Comparison of ENCODE assay signal across 2 cellular contexts in the genomic region with DNA sequence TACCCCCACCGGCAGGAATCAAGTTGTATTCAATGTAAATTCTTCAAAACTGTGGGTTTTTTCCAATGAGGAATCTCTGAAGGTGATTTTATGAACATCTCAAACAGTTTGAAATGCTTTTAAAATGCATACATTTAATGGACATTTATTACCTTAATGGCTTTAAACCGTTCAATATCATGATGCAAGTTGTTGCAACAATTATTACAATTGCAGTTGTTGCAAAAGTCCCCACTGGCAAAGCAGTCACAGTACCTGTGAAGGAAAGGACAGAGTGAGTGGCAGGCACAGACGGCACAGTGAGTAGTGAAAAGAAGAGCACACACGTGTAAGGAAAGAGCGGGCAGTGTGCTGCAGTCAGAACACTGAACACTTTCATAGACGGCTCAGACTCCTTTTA.
TF ChIP-seq lines count a peak whose summit lies in the region.

No MANE protein-coding gene starts in this region.

TF ChIP-seq in H1, 55 proteins besides CTCF, POLR2A, EP300 and RAD21:
- TF ChIP-seq SP4 (IDR thresholded peaks at IDR 0.05; ENCODE audit: low read length) (no peak), RFX5 (IDR thresholded peaks at IDR 0.05; ENCODE audit: borderline replicate concordance, low read depth, low read length) (no peak), RBBP5 (IDR thresholded peaks at IDR 0.05; ENCODE audit: borderline replicate concordance, low read depth, low read length) (no peak), JUND (IDR thresholded peaks at IDR 0.05; ENCODE audit: low read length) (no peak), FOSL1 (IDR thresholded peaks at IDR 0.05; ENCODE audit: insufficient read depth, low read depth, low read length) (no peak), RXRA (IDR thresholded peaks at IDR 0.05; ENCODE audit: insufficient read depth, low read depth, low read length) (no peak), SP1 (IDR thresholded peaks at IDR 0.05; ENCODE audit: low read depth, low read length) (no peak), ZNF274 (IDR thresholded peaks at IDR 0.05; ENCODE audit: borderline replicate concordance, extremely low read depth, low read length) (no peak), SP2 (IDR thresholded peaks at IDR 0.05; ENCODE audit: low read length) (no peak), BCL11A (IDR thresholded peaks at IDR 0.05; ENCODE audit: low read depth in 2 of 2, low read length in 2 of 2) (no peak), PHF8 (conservative IDR thresholded peaks at IDR 0.05; ENCODE audit: low read depth, low read length) (no peak), HDAC2 (IDR thresholded peaks at IDR 0.05; ENCODE audit: borderline replicate concordance in 1 of 2, low read depth in 2 of 2, low read length in 2 of 2) (no peak), JUN (IDR thresholded peaks at IDR 0.05; ENCODE audit: low read depth, low read length) (no peak), CTBP2 (IDR thresholded peaks at IDR 0.05; ENCODE audit: borderline replicate concordance, insufficient read depth, insufficient read length, low read length) (no peak)
- TF ChIP-seq, protein P1, sequence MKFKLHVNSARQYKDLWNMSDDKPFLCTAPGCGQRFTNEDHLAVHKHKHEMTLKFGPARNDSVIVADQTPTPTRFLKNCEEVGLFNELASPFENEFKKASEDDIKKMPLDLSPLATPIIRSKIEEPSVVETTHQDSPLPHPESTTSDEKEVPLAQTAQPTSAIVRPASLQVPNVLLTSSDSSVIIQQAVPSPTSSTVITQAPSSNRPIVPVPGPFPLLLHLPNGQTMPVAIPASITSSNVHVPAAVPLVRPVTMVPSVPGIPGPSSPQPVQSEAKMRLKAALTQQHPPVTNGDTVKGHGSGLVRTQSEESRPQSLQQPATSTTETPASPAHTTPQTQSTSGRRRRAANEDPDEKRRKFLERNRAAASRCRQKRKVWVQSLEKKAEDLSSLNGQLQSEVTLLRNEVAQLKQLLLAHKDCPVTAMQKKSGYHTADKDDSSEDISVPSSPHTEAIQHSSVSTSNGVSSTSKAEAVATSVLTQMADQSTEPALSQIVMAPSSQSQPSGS (IDR thresholded peaks at IDR 0.05; ENCODE audit: low read length), result no peak
- TF ChIP-seq, protein P2, sequence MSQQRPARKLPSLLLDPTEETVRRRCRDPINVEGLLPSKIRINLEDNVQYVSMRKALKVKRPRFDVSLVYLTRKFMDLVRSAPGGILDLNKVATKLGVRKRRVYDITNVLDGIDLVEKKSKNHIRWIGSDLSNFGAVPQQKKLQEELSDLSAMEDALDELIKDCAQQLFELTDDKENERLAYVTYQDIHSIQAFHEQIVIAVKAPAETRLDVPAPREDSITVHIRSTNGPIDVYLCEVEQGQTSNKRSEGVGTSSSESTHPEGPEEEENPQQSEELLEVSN (IDR thresholded peaks at IDR 0.05), result no peak
- TF ChIP-seq, protein P3, sequence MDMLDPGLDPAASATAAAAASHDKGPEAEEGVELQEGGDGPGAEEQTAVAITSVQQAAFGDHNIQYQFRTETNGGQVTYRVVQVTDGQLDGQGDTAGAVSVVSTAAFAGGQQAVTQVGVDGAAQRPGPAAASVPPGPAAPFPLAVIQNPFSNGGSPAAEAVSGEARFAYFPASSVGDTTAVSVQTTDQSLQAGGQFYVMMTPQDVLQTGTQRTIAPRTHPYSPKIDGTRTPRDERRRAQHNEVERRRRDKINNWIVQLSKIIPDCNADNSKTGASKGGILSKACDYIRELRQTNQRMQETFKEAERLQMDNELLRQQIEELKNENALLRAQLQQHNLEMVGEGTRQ (IDR thresholded peaks at IDR 0.05; ENCODE audit: low read length), result no peak

TF ChIP-seq in HepG2, 621 proteins besides CTCF, POLR2A, EP300 and RAD21:
- no peak for TF ChIP-seq ZNF83 (CRISPR knock-in tag; IDR thresholded peaks at IDR 0.05; ENCODE audit: borderline replicate concordance)
- no peak for TF ChIP-seq ZNF569 (CRISPR knock-in tag; IDR thresholded peaks at IDR 0.05; ENCODE audit: borderline replicate concordance)
- TF ChIP-seq FOXA1 (IDR thresholded peaks at IDR 0.05), result no peak
- no peak for TF ChIP-seq FOXA1 (CRISPR knock-in tag; IDR thresholded peaks at IDR 0.05)
- no peak for TF ChIP-seq SP4 (CRISPR knock-in tag; IDR thresholded peaks at IDR 0.05)
- no peak for TF ChIP-seq ZNF891 (CRISPR knock-in tag; IDR thresholded peaks at IDR 0.05)
- TF ChIP-seq HNF4A (CRISPR knock-in tag; IDR thresholded peaks at IDR 0.05), result no peak
- TF ChIP-seq ZNF547 (CRISPR knock-in tag; IDR thresholded peaks at IDR 0.05), result no peak
- TF ChIP-seq, protein P4, sequence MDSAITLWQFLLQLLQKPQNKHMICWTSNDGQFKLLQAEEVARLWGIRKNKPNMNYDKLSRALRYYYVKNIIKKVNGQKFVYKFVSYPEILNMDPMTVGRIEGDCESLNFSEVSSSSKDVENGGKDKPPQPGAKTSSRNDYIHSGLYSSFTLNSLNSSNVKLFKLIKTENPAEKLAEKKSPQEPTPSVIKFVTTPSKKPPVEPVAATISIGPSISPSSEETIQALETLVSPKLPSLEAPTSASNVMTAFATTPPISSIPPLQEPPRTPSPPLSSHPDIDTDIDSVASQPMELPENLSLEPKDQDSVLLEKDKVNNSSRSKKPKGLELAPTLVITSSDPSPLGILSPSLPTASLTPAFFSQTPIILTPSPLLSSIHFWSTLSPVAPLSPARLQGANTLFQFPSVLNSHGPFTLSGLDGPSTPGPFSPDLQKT (CRISPR knock-in tag; IDR thresholded peaks at IDR 0.05; ENCODE audit: borderline replicate concordance), result no peak
- no peak for TF ChIP-seq MBD4 (IDR thresholded peaks at IDR 0.05; ENCODE audit: borderline replicate concordance, low read length)
- TF ChIP-seq KDM5A (IDR thresholded peaks at IDR 0.05; ENCODE audit: borderline replicate concordance, low read length), result no peak
- TF ChIP-seq, protein P5, sequence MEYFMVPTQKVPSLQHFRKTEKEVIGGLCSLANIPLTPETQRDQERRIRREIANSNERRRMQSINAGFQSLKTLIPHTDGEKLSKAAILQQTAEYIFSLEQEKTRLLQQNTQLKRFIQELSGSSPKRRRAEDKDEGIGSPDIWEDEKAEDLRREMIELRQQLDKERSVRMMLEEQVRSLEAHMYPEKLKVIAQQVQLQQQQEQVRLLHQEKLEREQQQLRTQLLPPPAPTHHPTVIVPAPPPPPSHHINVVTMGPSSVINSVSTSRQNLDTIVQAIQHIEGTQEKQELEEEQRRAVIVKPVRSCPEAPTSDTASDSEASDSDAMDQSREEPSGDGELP (IDR thresholded peaks at IDR 0.05; ENCODE audit: borderline replicate concordance, low read depth), result no peak
TF ChIP-seq in HepG2: peak in this region for 0.
